13 cellular contexts compared by ENCODE assay signal in genomic region chr4:184401397-184402171, GRCh38.
DNase-seq lines count a peak whose midpoint lies in the region; ATAC-seq and TF ChIP-seq lines count a peak whose summit lies in the region.
"Had no signal": no experiment of that assay in that cellular context is flagged by ENCODE, and none has a peak within 500 bp of the region (broad histone marks: within the 10 kb centered on the region; RNA-seq: fewer than 3 reads in every experiment).

No MANE protein-coding gene starts in this region.

- 79% methylated on average over 6 of the region's 13 CpGs; no CpG with 5 or more reads in 1 of the 2 experiments for WGBS in IMR-90 (ENCODE audit: extremely low coverage in 2 of 2, insufficient read length in 1 of 2), 2 experiments
- 77 to 82% methylated on average over 11 to 13 of the region's 13 CpGs for WGBS in esophagus squamous epithelium, 2 donors
- 50% methylated on average over 13 of the region's 13 CpGs for WGBS in prostate gland

- no peak overlapping the region for H2AK9ac ChIP-seq in IMR-90 (replicated peaks; ENCODE audit: low read depth, low read length, poor library complexity)

- H2BK120ac ChIP-seq in IMR-90 (ENCODE audit: low read depth, low read length) = peak overlapping the region; percentile 61; the same call in 1 of the 2 replicates

- H3K36me3 ChIP-seq in IMR-90 (ENCODE audit: control insufficient read depth, insufficient read depth, low read length) (peaks cover 48% of the 10 kb centered on the region), esophagus squamous epithelium (peaks cover 4 to 96% (median 31%) of the 10 kb centered on the region in 3 donors), prostate gland (no peaks in the 10 kb centered on the region)

- peak overlapping the region; percentile 77; the same call in 1 of the 2 replicates for H2AK5ac ChIP-seq in IMR-90 (ENCODE audit: low read depth, low read length)

- TF ChIP-seq POLR2A in IMR-90 (IDR thresholded peaks at IDR 0.05; ENCODE audit: low read depth, low read length) (no peak), esophagus squamous epithelium (IDR thresholded peaks at IDR 0.05) (no peak), prostate gland (IDR thresholded peaks at IDR 0.05) (no peak)

- no peak overlapping the region for H3K56ac ChIP-seq in IMR-90 (ENCODE audit: extremely low read depth, insufficient read depth, low read length)

- no peak for TF ChIP-seq CTCF in IMR-90 (conservative IDR thresholded peaks at IDR 0.05; ENCODE audit: low read depth, low read length)
- TF ChIP-seq CTCF in RWPE1 (conservative IDR thresholded peaks at IDR 0.05; ENCODE audit: low read depth) = no peak
- TF ChIP-seq CTCF in esophagus squamous epithelium (IDR thresholded peaks at IDR 0.05) = no peak
- TF ChIP-seq CTCF in prostate gland (IDR thresholded peaks at IDR 0.05) = no peak

- no peak overlapping the region for H3K9ac ChIP-seq in IMR-90 (ENCODE audit: low read depth, low read length)

- H3K9me3 ChIP-seq in IMR-90 (ENCODE audit: control insufficient read depth, insufficient read depth, low read length) (0 out of 2 replicates have a peak, but pooled peaks cover 2% of the 10 kb centered on the region), esophagus squamous epithelium (no peaks in the 10 kb centered on the region), prostate gland (no peaks in the 10 kb centered on the region)
- H3K9me3 ChIP-seq: spleen had no signal

- peak overlapping the region; percentile 73 for H2BK20ac ChIP-seq in IMR-90 (ENCODE audit: low read depth, low read length)

- no peaks in the 10 kb centered on the region for H3K27me3 ChIP-seq in IMR-90 (ENCODE audit: control insufficient read depth, insufficient read depth, low read length)
- H3K27me3 ChIP-seq in esophagus squamous epithelium = no peaks in the 10 kb centered on the region
- no peaks in the 10 kb centered on the region for H3K27me3 ChIP-seq in prostate gland (replicated peaks; ENCODE audit: insufficient read depth)
- H3K27me3 ChIP-seq: spleen had no signal

- CTCF ChIA-PET in IMR-90 (lab: Yijun Ruan, JAX) = no interaction called here
- CTCF ChIA-PET in RWPE1 (lab: Yijun Ruan, JAX) = interaction anchor here (0.6 kb wide), 1 partner anchor 390 kb away, joined by 3 read pairs; no protein-coding TSS in a partner anchor

- H4K5ac ChIP-seq in IMR-90 (ENCODE audit: low read depth, low read length) = peak overlapping the region; percentile 85

- peak overlapping the region; percentile 91 for H3K18ac ChIP-seq in IMR-90 (ENCODE audit: low read depth, low read length)

- intact Hi-C loops in IMR-90 (cut with micrococcal nuclease) (loop anchor here (2.0 to 5.0 kb wide), 3 partner anchors 73 to 136 kb away; partner anchors contain the start of gene IRF2), esophagus squamous epithelium (cut with DNase I) (loop anchor here (10.0 kb wide), 1 partner anchor 133 kb away; no protein-coding TSS in a partner anchor), prostate gland (cut with DNase I) (loop anchor here (5.0 kb wide), 1 partner anchor 71 kb away; the partner anchor contains the start of gene IRF2)

- H3K4me1 ChIP-seq in IMR-90 (ENCODE audit: control insufficient read depth, insufficient read depth, low read length) (peaks cover 9% of the 10 kb centered on the region), esophagus squamous epithelium (peaks cover 12 to 66% (median 39%) of the 10 kb centered on the region in 3 donors), prostate gland (replicated peaks) (peaks cover 12% of the 10 kb centered on the region)

- H2AFZ ChIP-seq in IMR-90 (replicated peaks; ENCODE audit: low read length, poor library complexity) = no peak overlapping the region

- H3K79me1 ChIP-seq in IMR-90 (ENCODE audit: low read depth in 1 of 2, low read length in 2 of 2) = peaks cover 4 to 28% of the 10 kb centered on the region in 2 experiments; a peak in 2 of 4 replicates

- peak overlapping the region; percentile 10; the same call in 1 of the 2 replicates for H3K27ac ChIP-seq in IMR-90 (ENCODE audit: insufficient read depth, low read length)
- H3K27ac ChIP-seq in RWPE1 = peak overlapping the region; percentile 31
- H3K27ac ChIP-seq in esophagus squamous epithelium = peak overlapping the region; percentile 24 to 70 (median 56)
- H3K27ac ChIP-seq in prostate gland = peak overlapping the region; percentile 28 to 88

- H3K9me1 ChIP-seq in IMR-90 (ENCODE audit: insufficient read depth, low read length) = peaks cover 11% of the 10 kb centered on the region; the same call in 1 of the 2 replicates

- ATAC-seq in IMR-90 (ENCODE audit: low read depth) (no peak), GM19351 (IDR thresholded peaks at IDR 0.05; ENCODE audit: unreplicated experiment) (no peak)

- DNase-seq in IMR-90 (no peak), RWPE1 (ENCODE audit: low spot score) (no peak), esophagus squamous epithelium (lab: John Stamatoyannopoulos, UW) (no peak), prostate gland (ENCODE audit: low spot score) (no peak), NCI-H2081 treated with DMSO at 0.1 percent for 48 hours (lab: John Stamatoyannopoulos, UW) (no peak), AG08396 (ENCODE audit: low spot score) (no peak), SKM-1 (lab: John Stamatoyannopoulos, UW; ENCODE audit: unreplicated experiment) (no peak)
- DNase-seq: activated T-cell treated with anti-CD3 and anti-CD28 coated beads, Interleukin-2, amount 50 U/mL, for 48 hours; DMS79 treated with DMSO at 0.1 percent for 48 hours; effector memory CD4-positive, alpha-beta T cell; kidney glomerular epithelial cell; spleen had no signal

- peak overlapping the region; percentile 12; the same call in 1 of the 2 replicates for H3K23ac ChIP-seq in IMR-90 (ENCODE audit: low read depth, low read length)

- H3K4me2 ChIP-seq in IMR-90 (ENCODE audit: low read depth, low read length) = no peak overlapping the region

- no TSS peak for BruUV-seq in IMR-90 (replicated peaks; lab: Mats Ljungman, UMichigan)

- peak overlapping the region; percentile 61 for H3K4ac ChIP-seq in IMR-90 (ENCODE audit: low read depth, low read length)

- peak overlapping the region; percentile 68 for H3K14ac ChIP-seq in IMR-90 (replicated peaks; ENCODE audit: low read depth, low read length)

- no peak overlapping the region for H3K4me3 ChIP-seq in IMR-90 (ENCODE audit: insufficient read depth, low read depth, low read length)
- H3K4me3 ChIP-seq in esophagus squamous epithelium = no peak overlapping the region
- H3K4me3 ChIP-seq in prostate gland = no peak overlapping the region
- H3K4me3 ChIP-seq: spleen had no signal

- POLR2A ChIA-PET in IMR-90 (lab: Charles Lee; ENCODE audit: unreplicated experiment) (no interaction called here), RWPE1 (lab: Yijun Ruan, JAX; ENCODE audit: low non-redundant PET) (no interaction called here)

- dilution Hi-C loops in IMR-90 (cut with HindIII; ENCODE audit: low sequenced_read_pairs, unreplicated experiment) = no loop called here

- peak overlapping the region; percentile 20 for H4K91ac ChIP-seq in IMR-90 (ENCODE audit: insufficient read depth, low read depth, low read length)

- no peak for TF ChIP-seq RAD21 in IMR-90 (IDR thresholded peaks at IDR 0.05; ENCODE audit: low read length)

- no peaks in the 10 kb centered on the region for H4K20me1 ChIP-seq in IMR-90 (ENCODE audit: insufficient read depth, low read length)

- peak overlapping the region in 1 of 2 experiments; percentile 62; a peak in 2 of 4 replicates for H4K8ac ChIP-seq in IMR-90 (ENCODE audit: low read depth in 2 of 2, low read length in 2 of 2)

- H2BK5ac ChIP-seq in IMR-90 (ENCODE audit: low read depth, low read length, poor library complexity, severe bottlenecking) = no peak overlapping the region

- peak overlapping the region; percentile 37; the same call in 2 of the 3 replicates for H2BK15ac ChIP-seq in IMR-90 (ENCODE audit: low read depth, low read length)

- in situ Hi-C loops in IMR-90 (cut with MboI; ENCODE audit: low sequenced_read_pairs) = no loop called here

TF ChIP-seq in IMR-90, 13 proteins besides CTCF, POLR2A, EP300 and RAD21:
- TF ChIP-seq BHLHE40 (IDR thresholded peaks at IDR 0.05; ENCODE audit: low read depth, low read length) (no peak), MAZ (IDR thresholded peaks at IDR 0.05; ENCODE audit: borderline replicate concordance, low read depth, low read length) (no peak), MXI1 (IDR thresholded peaks at IDR 0.05; ENCODE audit: borderline replicate concordance, low read depth, low read length) (no peak), RFX5 (IDR thresholded peaks at IDR 0.05; ENCODE audit: low read depth, low read length) (no peak), SMC3 (IDR thresholded peaks at IDR 0.05; ENCODE audit: low read depth, low read length) (no peak), USF2 (IDR thresholded peaks at IDR 0.05; ENCODE audit: low read depth, low read length) (no peak), CEBPB (IDR thresholded peaks at IDR 0.05; ENCODE audit: low read depth, low read length) (no peak), RCOR1 (IDR thresholded peaks at IDR 0.05; ENCODE audit: insufficient replicate concordance, low read length) (no peak)
TF ChIP-seq in IMR-90: peak in this region for 0.
